9 cellular contexts compared by ENCODE assay signal in the genomic region with DNA sequence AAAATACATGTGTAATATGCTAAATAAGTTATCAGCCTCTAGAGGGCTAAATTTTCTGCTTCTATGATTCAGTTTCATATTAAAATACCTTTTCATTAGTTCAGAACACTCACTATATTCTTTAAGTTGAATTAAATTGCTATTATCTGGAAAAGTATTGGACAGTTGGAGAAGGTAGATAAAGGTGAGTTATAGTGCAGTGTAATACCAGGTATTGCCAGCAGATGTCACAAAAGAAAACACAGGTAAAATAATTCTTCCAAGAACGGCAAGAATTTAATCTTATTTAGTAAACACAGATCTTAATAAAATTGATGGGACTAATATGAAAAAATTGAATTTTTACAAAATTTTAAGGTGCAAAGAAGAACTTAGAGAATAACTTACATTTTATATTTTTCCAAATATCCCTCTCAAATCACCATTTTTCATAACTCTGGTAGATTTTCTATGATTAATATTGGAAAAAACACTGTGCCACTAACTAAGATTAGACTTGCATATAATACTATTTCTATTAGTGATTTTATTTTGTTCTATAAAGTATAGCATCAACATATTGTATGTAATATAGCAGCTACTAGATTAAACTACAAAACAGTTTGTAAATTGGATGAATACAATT. TPM values are rescaled to one million over a fixed set of nuclear protein-coding genes. Genes with fewer than 3 reads are reported as not detected.
DNase-seq lines count a peak whose midpoint lies in the region; ATAC-seq and TF ChIP-seq lines count a peak whose summit lies in the region.
"Had no signal": no experiment of that assay in that cellular context is flagged by ENCODE, and none has a peak within 500 bp of the region (broad histone marks: within the 10 kb centered on the region; RNA-seq: fewer than 3 reads in every experiment).

No MANE protein-coding gene starts in this region.

- no peaks in the 10 kb centered on the region for H3K27me3 ChIP-seq in thoracic aorta (replicated peaks; ENCODE audit: insufficient read depth)

- H3K36me3 ChIP-seq in thoracic aorta, result no peaks in the 10 kb centered on the region

- TF ChIP-seq CTCF in epithelial cell of esophagus (IDR thresholded peaks at IDR 0.05; ENCODE audit: insufficient read depth, low read depth, low read length, missing control alignments) (peak; percentile 62), thoracic aorta (IDR thresholded peaks at IDR 0.05) (peak; percentile 47)

- no peaks in the 10 kb centered on the region for H3K9me3 ChIP-seq in thoracic aorta

- peak; percentile 5 for DNase-seq in NCI-H2196 (lab: John Stamatoyannopoulos, UW; ENCODE audit: unreplicated experiment)
- DNase-seq in NCI-H2196 treated with DMSO at 0.1 percent for 48 hours (lab: John Stamatoyannopoulos, UW; ENCODE audit: unreplicated experiment), result no peak
- DNase-seq in NCI-H774 (lab: John Stamatoyannopoulos, UW), result peak; percentile 3
- DNase-seq in epithelial cell of esophagus (ENCODE audit: low read depth), result peak; percentile 39
- DNase-seq in thoracic aorta (ENCODE audit: low spot score), result no peak
- DNase-seq in 8988T, result no peak
- DNase-seq: stimulated activated naive CD8-positive, alpha-beta T cell treated with anti-CD3 and anti-CD28 coated beads, Interleukin-15, amount 100 ng/mL, for 72 hours had no signal

- H3K4me3 ChIP-seq in epithelial cell of esophagus (ENCODE audit: low read length) (no peak overlapping the region), thoracic aorta (no peak overlapping the region)

- no peaks in the 10 kb centered on the region for H3K4me1 ChIP-seq in thoracic aorta (ENCODE audit: control insufficient read depth in 1 of 2, low read depth in 2 of 2)

- no peak overlapping the region for H3K27ac ChIP-seq in thoracic aorta

- ATAC-seq in thoracic aorta (ENCODE audit: insufficient number of reproducible peaks, low FRiP score, low read depth), result no peak
- no peak for ATAC-seq in GM21723 (IDR thresholded peaks at IDR 0.05; ENCODE audit: unreplicated experiment)
- no peak for ATAC-seq in GM21737 (IDR thresholded peaks at IDR 0.05; ENCODE audit: unreplicated experiment)
- ATAC-seq: stimulated activated naive CD8-positive, alpha-beta T cell treated with anti-CD3 and anti-CD28 coated beads, Interleukin-15, amount 100 ng/mL, for 72 hours had no signal

RNA-seq across cellular contexts. Expression of a gene that starts 1.7 kb away (rescaled TPM):
- 1 to 10 TPM in 1 of 2 donors, under 1 TPM in 1; 0.95 to 3.2 TPM for total RNA-seq in thoracic aorta

Comparison
In these comparisons a context has a peak if more than half of its experiments do, and no peak if none do; other contexts are left out.
1. DNase-seq: peak in NCI-H2196 (single experiment), NCI-H774 (single experiment) and epithelial cell of esophagus (single experiment); none in NCI-H2196 treated with DMSO at 0.1 percent for 48 hours (single experiment), thoracic aorta (single experiment) and 8988T (single experiment).